ENCODE assay signal across 15 cellular contexts in the genomic region with DNA sequence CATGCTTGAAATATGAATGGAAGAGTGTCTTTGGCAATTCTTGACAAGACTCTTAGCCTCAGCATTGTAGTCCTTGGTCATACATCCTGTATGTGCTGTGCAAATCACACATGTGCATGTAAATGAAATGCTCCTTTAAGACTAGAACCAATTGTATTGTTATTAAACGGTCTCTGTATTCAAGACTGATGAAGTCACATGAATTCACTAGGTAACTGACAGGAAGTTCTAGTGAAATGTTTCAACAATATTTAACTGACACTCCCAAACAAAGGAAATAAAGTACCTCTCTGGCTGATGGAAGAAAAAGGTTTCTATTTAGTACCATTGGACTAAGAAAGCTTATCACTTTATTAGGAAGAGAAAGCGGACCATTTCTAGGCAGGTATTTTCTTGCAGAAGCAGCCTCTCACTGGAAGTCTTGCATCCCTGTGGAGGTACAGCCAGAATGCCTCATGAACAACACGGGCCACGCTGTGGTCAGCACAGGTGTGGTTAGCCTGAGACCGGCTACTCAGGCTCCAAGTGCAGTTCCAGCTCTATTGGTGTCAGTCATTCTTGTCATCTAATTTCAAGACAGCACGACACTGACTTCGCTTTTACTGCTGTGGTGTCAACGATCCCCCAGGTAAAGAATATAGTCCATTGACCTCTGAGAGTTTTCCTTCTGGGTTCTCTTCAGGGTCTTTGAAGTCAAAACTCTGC. TPM values are rescaled to one million over a fixed set of nuclear protein-coding genes. Genes with fewer than 3 reads are reported as not detected.
DNase-seq lines count a peak whose midpoint lies in the region; TF ChIP-seq lines count a peak whose summit lies in the region.
"Had no signal": no experiment of that assay in that cellular context is flagged by ENCODE, and none has a peak within 500 bp of the region (broad histone marks: within the 10 kb centered on the region; RNA-seq: fewer than 3 reads in every experiment).

No MANE protein-coding gene starts in this region.

- intact Hi-C loops in sigmoid colon (cut with DNase I) = no loop called here
- intact Hi-C loops in stomach (cut with DNase I; ENCODE audit: low total_unique reads) = no loop called here

- no peak for TF ChIP-seq EP300 in sigmoid colon (IDR thresholded peaks at IDR 0.05)
- no peak for TF ChIP-seq EP300 in stomach (IDR thresholded peaks at IDR 0.05)

- H3K27me3 ChIP-seq in sigmoid colon (no peaks in the 10 kb centered on the region), SJCRH30 (no peaks in the 10 kb centered on the region), stomach (no peaks in the 10 kb centered on the region)
- H3K27me3 ChIP-seq: BE2C had no signal

- no peaks in the 10 kb centered on the region for H3K9me3 ChIP-seq in KOPT-K1 (ENCODE audit: insufficient read depth, low read length, poor library complexity, severe bottlenecking)
- no peaks in the 10 kb centered on the region for H3K9me3 ChIP-seq in sigmoid colon
- H3K9me3 ChIP-seq in SJCRH30 (replicated peaks) = no peaks in the 10 kb centered on the region
- H3K9me3 ChIP-seq in stomach = no peaks in the 10 kb centered on the region
- H3K9me3 ChIP-seq: BE2C, Caco-2 had no signal

- DNase-seq in kidney tubule cell (ENCODE audit: low spot score) = peak; percentile 51
- peak; percentile 44 for DNase-seq in sigmoid colon
- DNase-seq in DMS 273 (lab: John Stamatoyannopoulos, UW; ENCODE audit: unreplicated experiment) = no peak
- no peak for DNase-seq in SJCRH30
- DNase-seq in stomach = no peak
- DNase-seq: ACHN; BE2C; Caco-2; CD4-positive, alpha-beta T cell; DMS153; DMS79; GF-D8; H9 had no signal

- H3K4me3 ChIP-seq in sigmoid colon (no peak overlapping the region), SJCRH30 (no peak overlapping the region), stomach (no peak overlapping the region)

- no peak for TF ChIP-seq CTCF in sigmoid colon (IDR thresholded peaks at IDR 0.05)
- TF ChIP-seq CTCF in stomach (IDR thresholded peaks at IDR 0.05) = no peak

- H3K36me3 ChIP-seq in KOPT-K1 (ENCODE audit: insufficient read depth, low read length) (no peaks in the 10 kb centered on the region), sigmoid colon (no peaks in the 10 kb centered on the region), SJCRH30 (no peaks in the 10 kb centered on the region), stomach (no peaks in the 10 kb centered on the region)
- H3K36me3 ChIP-seq: BE2C had no signal

- TF ChIP-seq POLR2A in sigmoid colon (IDR thresholded peaks at IDR 0.05) (no peak), stomach (IDR thresholded peaks at IDR 0.05) (no peak)

- peak overlapping the region; percentile 36 for H3K27ac ChIP-seq in KOPT-K1 (ENCODE audit: low read depth, low read length, poor library complexity, severe bottlenecking)
- no peak overlapping the region for H3K27ac ChIP-seq in sigmoid colon
- no peak overlapping the region for H3K27ac ChIP-seq in SJCRH30
- H3K27ac ChIP-seq in stomach = no peak overlapping the region
- H3K27ac ChIP-seq: C4-2B had no signal

- H3K4me1 ChIP-seq in sigmoid colon (no peaks in the 10 kb centered on the region), SJCRH30 (no peaks in the 10 kb centered on the region), stomach (no peaks in the 10 kb centered on the region)
- H3K4me1 ChIP-seq: BE2C, Caco-2 had no signal

- 84 to 85% methylated on average over 8 of the region's 8 CpGs for WGBS in sigmoid colon, 2 donors
- 84 to 89% (median 86%) methylated on average over 8 of the region's 8 CpGs for WGBS in stomach, 5 donors

RNA-seq across cellular contexts. Expression of a gene that starts 17.3 kb away (rescaled TPM):
- total RNA-seq in sigmoid colon (1 to 10 TPM; 1.8 to 3.0 (median 2.2) TPM), stomach (1 to 10 TPM in 1 of 5 donors, under 1 TPM in 2, not detected in 2; 0.29 to 1.3 (median 0.45) TPM)
- polyA plus RNA-seq in sigmoid colon (under 1 TPM; under 0.01 to 0.63 (median 0.23) TPM), stomach (under 1 TPM; 0.12 to 0.78 (median 0.76) TPM)
- total RNA-seq in SJCRH30 (2014; rRNA removed; shearing (Covaris generic)) = 0.71 and 1.0 TPM in 2 replicates
- total RNA-seq: CD4-positive, alpha-beta T cell; H9 had no signal

Comparison
In these comparisons a context has a peak if more than half of its experiments do, and no peak if none do; other contexts are left out.
1. DNase-seq: peak in kidney tubule cell (single experiment) and sigmoid colon (single experiment); none in DMS 273 (single experiment), SJCRH30 (0 of 2) and stomach (single experiment).